In the genomic region with DNA sequence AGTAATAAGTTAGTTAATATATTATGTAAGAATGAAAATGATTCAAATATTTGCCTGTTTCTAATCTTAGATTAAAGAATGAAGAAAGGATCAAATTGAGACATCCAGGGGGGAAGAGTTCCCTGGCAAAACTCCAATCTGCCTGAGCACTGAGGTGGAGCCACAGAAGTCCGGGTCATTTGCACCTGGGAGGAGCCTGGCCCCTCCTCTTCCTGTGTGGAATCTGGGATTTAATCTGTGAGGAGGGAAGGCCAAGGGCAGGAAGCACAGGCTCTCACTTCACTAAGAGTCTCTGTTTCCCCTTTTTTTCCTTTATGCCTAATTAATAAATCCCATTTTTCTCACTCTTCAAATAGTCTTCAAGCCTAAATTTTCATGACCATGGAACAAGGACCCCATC, we compare ENCODE assay signal across 22 cellular contexts.
A peak's percentile ranks its signal among the peaks of the same experiment; 100 is the strongest.
DNase-seq lines count a peak whose midpoint lies in the region; ATAC-seq, FAIRE-seq and TF ChIP-seq lines count a peak whose summit lies in the region.
"Had no signal": no experiment of that assay in that cellular context is flagged by ENCODE, and none has a peak within 500 bp of the region (broad histone marks: within the 10 kb centered on the region; RNA-seq: fewer than 3 reads in every experiment).

No MANE protein-coding gene starts in this region.

- H3K18ac ChIP-seq in H1 (ENCODE audit: extremely low read depth, low read length), result no peak overlapping the region

- no peaks in the 10 kb centered on the region for H3K79me1 ChIP-seq in H1 (ENCODE audit: low read depth, low read length)

- H2AFZ ChIP-seq in H1 (ENCODE audit: low read length), result peak overlapping the region; percentile 74; the same call in 1 of the 2 replicates

- POLR2A ChIA-PET in H1 (lab: Charles Lee; ENCODE audit: partially characterized antibody), result no interaction called here

- H3K4me1 ChIP-seq in H1 (replicated peaks in 1 of 4; ENCODE audit: control insufficient read depth in 3 of 4, insufficient read depth in 4 of 4, low read length in 3 of 4) (no peaks in the 10 kb centered on the region), spleen (no peaks in the 10 kb centered on the region)
- H3K4me1 ChIP-seq: BE2C; BLaER1 treated with 17β-estradiol and CSF1 and Interleukin-3, amounts not matched to agents 10 nM and 100 nM had no signal

- CTCF ChIA-PET in H1 (lab: Charles Lee; ENCODE audit: partially characterized antibody), result interaction anchor here (1.1 kb wide), 2 partner anchors 24 to 1393 kb away, joined by 3 read pairs; no protein-coding TSS in a partner anchor

- no peak overlapping the region for H2BK120ac ChIP-seq in H1 (replicated peaks; ENCODE audit: low read depth, low read length)

- H3K27ac ChIP-seq in H1 (ENCODE audit: low read depth, low read length) (no peak overlapping the region), spleen (no peak overlapping the region)
- H3K27ac ChIP-seq: 22Rv1; BLaER1 treated with 17β-estradiol and CSF1 and Interleukin-3, amounts not matched to agents 10 nM and 100 nM had no signal

- H3K27me3 ChIP-seq in H1 (replicated peaks in 1 of 4; ENCODE audit: control insufficient read depth in 3 of 4, extremely low read depth in 1 of 4, insufficient read depth in 3 of 4, low read length in 3 of 4), result no peaks in the 10 kb centered on the region
- no peaks in the 10 kb centered on the region for H3K27me3 ChIP-seq in spleen (replicated peaks in 1 of 7)
- H3K27me3 ChIP-seq: BE2C; BLaER1 treated with 17β-estradiol and CSF1 and Interleukin-3, amounts not matched to agents 10 nM and 100 nM had no signal

- H3K9me3 ChIP-seq in H1 (ENCODE audit: insufficient read depth in 2 of 2, low read depth in 1 of 2, low read length in 1 of 2) (no peaks in the 10 kb centered on the region), spleen (peaks cover 0 to 17% (median 0%) of the 10 kb centered on the region in 8 donors)
- H3K9me3 ChIP-seq: BE2C; BLaER1 treated with 17β-estradiol and CSF1 and Interleukin-3, amounts not matched to agents 10 nM and 100 nM had no signal

- WGBS in H1 (ENCODE audit: extremely low coverage in 1 of 2, insufficient coverage in 1 of 2, insufficient read length in 1 of 2, insufficient replicate concordance in 2 of 2, low coverage in 1 of 2, low lambda C conversion rate in 2 of 2, missing lambda C conversion rate in 1 of 2), 2 experiments, result 92% methylated on average over 1 of the region's 1 CpG; no CpG with 5 or more reads in 1 of the 2 experiments
- WGBS in spleen, 5 donors, result 61 to 69% (median 65%) methylated on average over 1 of the region's 1 CpG

- no peak for TF ChIP-seq POLR2A in H1 (IDR thresholded peaks at IDR 0.05; ENCODE audit: control extremely low read depth in 1 of 2, low read depth in 2 of 2, low read length in 2 of 2)
- TF ChIP-seq POLR2A in spleen (IDR thresholded peaks at IDR 0.05), result no peak

- H4K91ac ChIP-seq in H1 (replicated peaks; ENCODE audit: insufficient read length, low read length), result no peak overlapping the region

- no peak overlapping the region for H3K23ac ChIP-seq in H1 (ENCODE audit: insufficient read length)

- H3K4me2 ChIP-seq in H1 (ENCODE audit: insufficient read depth in 1 of 2, low read depth in 2 of 2, low read length in 2 of 2), result no peak overlapping the region
- H3K4me2 ChIP-seq: BLaER1 treated with 17β-estradiol and CSF1 and Interleukin-3, amounts not matched to agents 10 nM and 100 nM had no signal

- H3K36me3 ChIP-seq in H1 (ENCODE audit: control insufficient read depth in 2 of 4, insufficient read depth in 4 of 4, low read length in 3 of 4) (no peaks in the 10 kb centered on the region), spleen (peaks cover 0 to 19% (median 2%) of the 10 kb centered on the region in 6 donors)
- H3K36me3 ChIP-seq: BE2C; BLaER1 treated with 17β-estradiol and CSF1 and Interleukin-3, amounts not matched to agents 10 nM and 100 nM had no signal

- no peak overlapping the region for H2BK12ac ChIP-seq in H1 (ENCODE audit: low read depth, low read length)

- H3K4ac ChIP-seq in H1 (replicated peaks; ENCODE audit: insufficient read length, low read depth, low read length), result no peak overlapping the region

- H3K4me3 ChIP-seq in H1 (ENCODE audit: extremely low read depth in 1 of 4, insufficient read depth in 2 of 4, low read depth in 3 of 4, low read length in 4 of 4), result no peak overlapping the region
- H3K4me3 ChIP-seq in spleen, result no peak overlapping the region
- H3K4me3 ChIP-seq: BLaER1 treated with 17β-estradiol and CSF1 and Interleukin-3, amounts not matched to agents 10 nM and 100 nM; GM12878 had no signal

- H2BK20ac ChIP-seq in H1 (ENCODE audit: low read length), result no peak overlapping the region

- H3K79me2 ChIP-seq in H1 (ENCODE audit: control insufficient read depth in 1 of 2, insufficient read depth in 2 of 2, low read length in 2 of 2), result no peaks in the 10 kb centered on the region

- TF ChIP-seq RAD21 in H1 (IDR thresholded peaks at IDR 0.05 in 1 of 2, conservative IDR thresholded peaks at IDR 0.05 in 1 of 2; ENCODE audit: low read depth in 2 of 2, low read length in 2 of 2), result no peak

- no peak overlapping the region for H4K5ac ChIP-seq in H1 (ENCODE audit: insufficient read length, low read depth, low read length)

- intact Hi-C loops in spleen (cut with DNase I; ENCODE audit: low total_unique reads), result no loop called here

- H3K9ac ChIP-seq in H1 (replicated peaks in 1 of 4; ENCODE audit: extremely low read depth in 1 of 4, low read depth in 3 of 4, low read length in 3 of 4), result no peak overlapping the region
- H3K9ac ChIP-seq: BLaER1 treated with 17β-estradiol and CSF1 and Interleukin-3, amounts not matched to agents 10 nM and 100 nM had no signal

- no peaks in the 10 kb centered on the region for H3K23me2 ChIP-seq in H1 (ENCODE audit: low read depth, low read length)

- TF ChIP-seq CTCF in H1 (IDR thresholded peaks at IDR 0.05; ENCODE audit: control extremely low read depth in 1 of 3, insufficient read depth in 1 of 3, low read depth in 1 of 3, low read length in 3 of 3), result no peak
- no peak for TF ChIP-seq CTCF in spleen (IDR thresholded peaks at IDR 0.05 in 8 of 11, conservative IDR thresholded peaks at IDR 0.05 in 3 of 11)

- TF ChIP-seq EP300 in H1 (IDR thresholded peaks at IDR 0.05; ENCODE audit: borderline replicate concordance in 1 of 2, low read depth in 2 of 2, low read length in 2 of 2), result no peak

- H3K56ac ChIP-seq in H1 (replicated peaks; ENCODE audit: insufficient read length, low read depth, low read length), result no peak overlapping the region

- no peak overlapping the region for H2BK5ac ChIP-seq in H1 (ENCODE audit: low read depth, low read length)

- ATAC-seq in HG03097 (IDR thresholded peaks at IDR 0.05; ENCODE audit: low FRiP score, unreplicated experiment) (no peak), HG02970 (IDR thresholded peaks at IDR 0.05; ENCODE audit: low FRiP score, unreplicated experiment) (no peak)
- ATAC-seq: GM12878, HCT116 had no signal

- H4K8ac ChIP-seq in H1 (ENCODE audit: extremely low read depth, insufficient read depth, low read length), result no peak overlapping the region

- H2BK15ac ChIP-seq in H1 (ENCODE audit: low read length), result no peak overlapping the region

- H2AK5ac ChIP-seq in H1 (ENCODE audit: low read depth, low read length), result no peak overlapping the region

- no peak for FAIRE-seq in H1 (lab: Jason Lieb, UNC)
- FAIRE-seq: A204.1, D721Med, GM12878, GM19239 had no signal

- DNase-seq in NCI-H82 (lab: John Stamatoyannopoulos, UW) (peak; percentile 96), NCI-H82 treated with DMSO at 0.1 percent for 48 hours (lab: John Stamatoyannopoulos, UW; ENCODE audit: unreplicated experiment) (no peak), H1 (ENCODE audit: low read depth in 1 of 2, low spot score in 2 of 2) (no peak), spleen (peak; percentile 18)
- DNase-seq: BE2C; CD4-positive, alpha-beta T cell; CD8-positive, alpha-beta memory T cell; DMS 273 treated with DMSO at 0.1 percent for 48 hours; DMS79; EL; GDM1; GOT3; H7 had no signal

- no peak overlapping the region for H3K14ac ChIP-seq in H1 (ENCODE audit: insufficient read length)

- no peaks in the 10 kb centered on the region for H4K20me1 ChIP-seq in H1 (replicated peaks in 1 of 2; ENCODE audit: control insufficient read depth in 1 of 2, insufficient read depth in 2 of 2, low read length in 2 of 2)
- H4K20me1 ChIP-seq: BLaER1 treated with 17β-estradiol and CSF1 and Interleukin-3, amounts not matched to agents 10 nM and 100 nM had no signal

TF ChIP-seq in H1, 55 proteins besides CTCF, POLR2A, EP300 and RAD21:
- TF ChIP-seq GTF2F1 (IDR thresholded peaks at IDR 0.05; ENCODE audit: borderline replicate concordance, low read depth, low read length) (no peak), BRCA1 (IDR thresholded peaks at IDR 0.05; ENCODE audit: low read depth, low read length) (no peak), TAF7 (optimal IDR thresholded peaks at IDR 0.05; ENCODE audit: borderline replicate concordance, low read depth, low read length) (no peak), NANOG (IDR thresholded peaks at IDR 0.05; ENCODE audit: insufficient read depth, low read depth, low read length, poor library complexity, severe bottlenecking) (no peak)
TF ChIP-seq in H1: peak in this region for 0.

Comparison
In these comparisons a context has a peak if more than half of its experiments do, and no peak if none do; other contexts are left out.
1. DNase-seq: peak in NCI-H82 (single experiment) and spleen (single experiment); none in NCI-H82 treated with DMSO at 0.1 percent for 48 hours (single experiment) and H1 (0 of 2).